9 cellular contexts compared by ENCODE assay signal in the genomic region with DNA sequence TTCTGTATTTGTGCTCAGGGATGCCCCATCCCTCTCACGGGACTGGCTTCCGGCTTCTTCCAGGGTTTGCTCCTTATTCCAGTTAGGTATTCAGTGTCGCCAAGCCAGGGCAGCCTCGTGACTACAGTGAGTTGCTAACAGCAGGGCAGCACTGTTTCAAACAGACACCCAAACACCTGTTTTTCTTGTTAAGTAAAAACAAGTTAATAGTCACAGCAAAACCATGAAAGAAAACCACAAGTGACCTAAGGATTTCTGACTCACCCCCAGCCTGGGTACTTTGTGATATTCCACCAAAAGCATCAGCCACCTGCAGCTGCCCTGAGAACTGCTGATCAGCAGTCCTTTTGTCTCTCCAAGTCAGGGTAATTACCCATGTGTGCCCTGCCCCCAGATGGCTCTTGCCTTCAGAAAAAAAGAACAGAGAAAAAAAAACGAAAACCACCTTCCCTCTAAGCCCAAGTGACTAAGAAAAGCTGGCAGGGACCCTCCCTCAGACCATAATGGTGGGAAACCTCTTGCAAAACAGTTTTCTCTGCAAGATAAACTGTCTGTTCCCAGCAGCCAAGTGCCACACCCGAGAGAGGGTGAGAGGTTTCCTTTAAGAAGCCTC.
DNase-seq lines count a peak whose midpoint lies in the region; ATAC-seq and FAIRE-seq lines count a peak whose summit lies in the region.
"Had no signal": no experiment of that assay in that cellular context is flagged by ENCODE, and none has a peak within 500 bp of the region (broad histone marks: within the 10 kb centered on the region; RNA-seq: fewer than 3 reads in every experiment).

No MANE protein-coding gene starts in this region.

- peaks cover 21% of the 10 kb centered on the region for H3K4me1 Mint-ChIP-seq in activated T-helper 17 cell treated with anti-CD3 and anti-CD28 coated beads, Interleukin-2, amount 50 U/mL, for 72 hours

- H3K4me1 ChIP-seq in BLaER1 (peaks cover 55% of the 10 kb centered on the region), iPS-15b (ENCODE audit: control insufficient read depth, insufficient read depth, low read length) (peaks cover 18% of the 10 kb centered on the region)
- H3K4me1 ChIP-seq: HAP-1 had no signal

- H4K20me1 ChIP-seq in BLaER1, result no peaks in the 10 kb centered on the region

- peak overlapping the region; percentile 40 for H3K4me3 Mint-ChIP-seq in activated T-helper 17 cell treated with anti-CD3 and anti-CD28 coated beads, Interleukin-2, amount 50 U/mL, for 72 hours

- H3K27me3 ChIP-seq in BLaER1 (no peaks in the 10 kb centered on the region), iPS-15b (ENCODE audit: control insufficient read depth, insufficient read depth, low read length) (no peaks in the 10 kb centered on the region)

- peak; percentile 75 for ATAC-seq in HG03139 (IDR thresholded peaks at IDR 0.05; ENCODE audit: unreplicated experiment)
- ATAC-seq in activated T-helper 17 cell treated with anti-CD3 and anti-CD28 coated beads, Interleukin-2, amount 50 U/mL, for 72 hours (replicated peaks), result peak; percentile 91

- H3K27ac Mint-ChIP-seq in activated T-helper 17 cell treated with anti-CD3 and anti-CD28 coated beads, Interleukin-2, amount 50 U/mL, for 72 hours, result peak overlapping the region; percentile 82

- no peak overlapping the region for H3K4me3 ChIP-seq in BLaER1
- peak overlapping the region; percentile 22 for H3K4me3 ChIP-seq in iPS-15b (ENCODE audit: low read depth, low read length)
- H3K4me3 ChIP-seq: HAP-1 had no signal

- no peaks in the 10 kb centered on the region for H3K9me3 Mint-ChIP-seq in activated T-helper 17 cell treated with anti-CD3 and anti-CD28 coated beads, Interleukin-2, amount 50 U/mL, for 72 hours

- H3K27ac ChIP-seq in BLaER1, result peak overlapping the region; percentile 71

- H3K9me3 ChIP-seq in BLaER1 (no peaks in the 10 kb centered on the region), iPS-15b (ENCODE audit: control insufficient read depth, insufficient read depth, low read length) (no peaks in the 10 kb centered on the region)
- H3K9me3 ChIP-seq: HAP-1 had no signal

- FAIRE-seq in GM19239 (lab: Jason Lieb, UNC), result peak; percentile 85

- no peaks in the 10 kb centered on the region for H3K36me3 ChIP-seq in BLaER1
- H3K36me3 ChIP-seq in iPS-15b (ENCODE audit: control insufficient read depth, insufficient read depth, low read length), result no peaks in the 10 kb centered on the region
- H3K36me3 ChIP-seq: HAP-1 had no signal

- peak overlapping the region; percentile 38; the same call in 1 of the 2 replicates for H3K9ac ChIP-seq in BLaER1
- peak overlapping the region; percentile 4 for H3K9ac ChIP-seq in iPS-15b (ENCODE audit: low read depth, low read length)

- peaks cover 3% of the 10 kb centered on the region for H3K27me3 Mint-ChIP-seq in activated T-helper 17 cell treated with anti-CD3 and anti-CD28 coated beads, Interleukin-2, amount 50 U/mL, for 72 hours

- peak overlapping the region; percentile 79 for H3K4me2 ChIP-seq in BLaER1

- H3K36me3 Mint-ChIP-seq in activated T-helper 17 cell treated with anti-CD3 and anti-CD28 coated beads, Interleukin-2, amount 50 U/mL, for 72 hours (ENCODE audit: low read depth), result no peaks in the 10 kb centered on the region

- peak; percentile 53 for DNase-seq in GM19239 (ENCODE audit: insufficient read length, low spot score)
- peak; percentile 42 for DNase-seq in NCI-H774 (lab: John Stamatoyannopoulos, UW)
- DNase-seq in stimulated activated CD8-positive, alpha-beta memory T cell treated with anti-CD3 and anti-CD28 coated beads, Interleukin-4, amount 100 ng/mL, for 48 hours, result peak; percentile 71
- no peak for DNase-seq in NCI-H2081 treated with DMSO at 0.1 percent for 48 hours (lab: John Stamatoyannopoulos, UW)
